ENCODE assay signal across 8 cellular contexts in the genomic region with DNA sequence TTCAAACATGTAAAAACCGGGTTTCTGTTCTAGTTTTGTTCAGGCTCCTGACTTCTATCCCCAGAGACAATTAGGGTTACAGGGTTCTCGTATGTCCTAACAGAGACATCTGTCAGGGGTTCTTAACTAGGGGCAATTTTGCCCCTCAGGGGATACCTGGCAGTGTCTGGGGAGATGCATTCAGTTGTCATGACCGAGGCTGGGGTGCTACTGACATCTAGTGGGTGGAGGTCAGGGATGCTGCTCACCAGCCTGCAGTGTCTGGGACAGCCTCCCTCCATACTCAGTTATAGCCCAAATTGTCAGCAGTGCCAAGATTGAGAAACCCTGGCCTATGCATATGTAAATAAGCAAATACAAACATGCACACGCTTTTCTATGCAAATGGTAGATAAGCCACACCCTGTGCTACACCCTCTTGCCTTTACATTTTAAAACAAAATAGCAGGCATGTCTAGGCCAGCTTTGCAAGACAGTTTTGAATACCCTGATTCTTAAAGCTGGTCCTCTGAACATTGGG. TPM values are rescaled to one million over a fixed set of nuclear protein-coding genes. Genes with fewer than 3 reads are reported as not detected.
A peak's percentile ranks its signal among the peaks of the same experiment; 100 is the strongest.
DNase-seq lines count a peak whose midpoint lies in the region; ATAC-seq and TF ChIP-seq lines count a peak whose summit lies in the region.

No MANE protein-coding gene starts in this region.

- H3K4me1 ChIP-seq in lower lobe of right lung, result peaks cover 22% of the 10 kb centered on the region

- H3K36me3 ChIP-seq in lower lobe of right lung, result peaks cover 68% of the 10 kb centered on the region

- peaks cover 51% of the 10 kb centered on the region for H3K36me3 Mint-ChIP-seq in activated CD4-positive, alpha-beta T cell treated with anti-CD3 and anti-CD28 coated beads, Interleukin-2, amount 10 ng/mL, durations not matched to agents 24 days and 14 days (ENCODE audit: low read depth)

- ATAC-seq in GM21786 (IDR thresholded peaks at IDR 0.05; ENCODE audit: unreplicated experiment) (peak; percentile 76), lower lobe of right lung (no peak), HG02884 (IDR thresholded peaks at IDR 0.05; ENCODE audit: unreplicated experiment) (no peak)

- DNase-seq in NCI-H82 (lab: John Stamatoyannopoulos, UW) (peak; percentile 44), NCI-H82 treated with DMSO at 0.1 percent for 48 hours (lab: John Stamatoyannopoulos, UW; ENCODE audit: unreplicated experiment) (no peak), Kasumi-1 (lab: John Stamatoyannopoulos, UW) (peak; percentile 11 to 35), lower lobe of right lung (no peak), NCI-H2227 (lab: John Stamatoyannopoulos, UW; ENCODE audit: unreplicated experiment) (no peak)
- peak; percentile 86 for DNase-seq in activated CD4-positive, alpha-beta T cell treated with anti-CD3 and anti-CD28 coated beads, Interleukin-2, amount 10 ng/mL, durations not matched to agents 24 days and 14 days

- intact Hi-C loops in activated CD4-positive, alpha-beta T cell treated with anti-CD3 and anti-CD28 coated beads, Interleukin-2, amount 10 ng/mL, durations not matched to agents 24 days and 14 days (cut with micrococcal nuclease), result no loop called here
- intact Hi-C loops in lower lobe of right lung (cut with DNase I), result no loop called here

- no peaks in the 10 kb centered on the region for H3K9me3 ChIP-seq in lower lobe of right lung

- peaks cover 60% of the 10 kb centered on the region for H3K4me1 Mint-ChIP-seq in activated CD4-positive, alpha-beta T cell treated with anti-CD3 and anti-CD28 coated beads, Interleukin-2, amount 10 ng/mL, durations not matched to agents 24 days and 14 days

- H3K9me3 Mint-ChIP-seq in activated CD4-positive, alpha-beta T cell treated with anti-CD3 and anti-CD28 coated beads, Interleukin-2, amount 10 ng/mL, durations not matched to agents 24 days and 14 days, result no peaks in the 10 kb centered on the region

- H3K27me3 Mint-ChIP-seq in activated CD4-positive, alpha-beta T cell treated with anti-CD3 and anti-CD28 coated beads, Interleukin-2, amount 10 ng/mL, durations not matched to agents 24 days and 14 days, result no peaks in the 10 kb centered on the region

- no peak overlapping the region for H3K27ac ChIP-seq in lower lobe of right lung

- no peaks in the 10 kb centered on the region for H3K27me3 ChIP-seq in lower lobe of right lung (ENCODE audit: low read depth)

- H3K4me3 Mint-ChIP-seq in activated CD4-positive, alpha-beta T cell treated with anti-CD3 and anti-CD28 coated beads, Interleukin-2, amount 10 ng/mL, durations not matched to agents 24 days and 14 days, result no peak overlapping the region

- no peak overlapping the region for H3K27ac Mint-ChIP-seq in activated CD4-positive, alpha-beta T cell treated with anti-CD3 and anti-CD28 coated beads, Interleukin-2, amount 10 ng/mL, durations not matched to agents 24 days and 14 days

- TF ChIP-seq CTCF in lower lobe of right lung (IDR thresholded peaks at IDR 0.05), result peak; percentile 12

- no peak overlapping the region for H3K4me3 ChIP-seq in lower lobe of right lung

RNA-seq across cellular contexts. Expression of a gene that starts 37.4 kb away (rescaled TPM):
- 35.9 and 36.2 TPM in 2 replicates for total RNA-seq in activated CD4-positive, alpha-beta T cell treated with anti-CD3 and anti-CD28 coated beads, Interleukin-2, amount 10 ng/mL, durations not matched to agents 24 days and 14 days
- total RNA-seq in lower lobe of right lung, result 34.6 TPM

RNA-seq across cellular contexts. Expression of a gene that starts 39.5 kb away (rescaled TPM):
- 35.6 and 38.0 TPM in 2 replicates for total RNA-seq in activated CD4-positive, alpha-beta T cell treated with anti-CD3 and anti-CD28 coated beads, Interleukin-2, amount 10 ng/mL, durations not matched to agents 24 days and 14 days
- 29.9 TPM for total RNA-seq in lower lobe of right lung

Comparison
In these comparisons a context has a peak if more than half of its experiments do, and no peak if none do; other contexts are left out.
1. DNase-seq: peak in NCI-H82 (single experiment), Kasumi-1 (2 of 2) and activated CD4-positive, alpha-beta T cell treated with anti-CD3 and anti-CD28 coated beads, Interleukin-2, amount 10 ng/mL, durations not matched to agents 24 days and 14 days (single experiment); none in NCI-H82 treated with DMSO at 0.1 percent for 48 hours (single experiment), lower lobe of right lung (single experiment) and NCI-H2227 (single experiment).